In genomic region chr6:158938811-158939254, GRCh38 we compare ENCODE assay signal across 9 cellular contexts.
DNase-seq lines count a peak whose midpoint lies in the region; ATAC-seq, FAIRE-seq and TF ChIP-seq lines count a peak whose summit lies in the region.
"Had no signal": no experiment of that assay in that cellular context is flagged by ENCODE, and none has a peak within 500 bp of the region (broad histone marks: within the 10 kb centered on the region; RNA-seq: fewer than 3 reads in every experiment).

No MANE protein-coding gene starts in this region.

- no peak for TF ChIP-seq POLR2A in stomach (IDR thresholded peaks at IDR 0.05)

- peak overlapping the region; percentile 2 for H3K9ac ChIP-seq in keratinocyte (ENCODE audit: control insufficient read depth, extremely low read depth, insufficient read depth, low read length)

- intact Hi-C loops in stomach (cut with DNase I; ENCODE audit: low total_unique reads): no loop called here

- peak overlapping the region; percentile 67 for H2AFZ ChIP-seq in keratinocyte (ENCODE audit: control insufficient read depth, low read length)

- dilution Hi-C loops in keratinocyte (cut with MboI; ENCODE audit: extremely low pct_ligation_motif_present, low sequenced_read_pairs): no loop called here

- H3K4me3 ChIP-seq in keratinocyte (ENCODE audit: control insufficient read depth in 2 of 3, extremely low read depth in 1 of 3, insufficient read depth in 2 of 3, low read depth in 1 of 3, low read length in 3 of 3): peak overlapping the region in 1 of 3 experiments; percentile 32
- peak overlapping the region; percentile 30 to 42 (median 40) for H3K4me3 ChIP-seq in stomach

- H3K9me1 ChIP-seq in keratinocyte (ENCODE audit: control insufficient read depth, extremely low read depth, insufficient read depth, low read length): no peaks in the 10 kb centered on the region

- no peak for TF ChIP-seq CTCF in keratinocyte (optimal IDR thresholded peaks at IDR 0.05 in 1 of 3, IDR thresholded peaks at IDR 0.05 in 1 of 3, conservative IDR thresholded peaks at IDR 0.05 in 1 of 3; ENCODE audit: extremely low read depth in 1 of 3, insufficient read depth in 2 of 3, low read length in 3 of 3)
- TF ChIP-seq CTCF in stomach (IDR thresholded peaks at IDR 0.05): no peak

- FAIRE-seq in keratinocyte (lab: Jason Lieb, UNC): no peak

- no peak for ATAC-seq in HG03521 (IDR thresholded peaks at IDR 0.05; ENCODE audit: unreplicated experiment)

- WGBS in stomach, 5 donors: 13 to 52% (median 34%) methylated on average over 23 of the region's 23 CpGs

- peak overlapping the region; percentile 79 for H3K4me2 ChIP-seq in keratinocyte (ENCODE audit: control insufficient read depth, extremely low read depth, insufficient read depth, low read depth, low read length)

- no peaks in the 10 kb centered on the region for H3K27me3 ChIP-seq in keratinocyte (ENCODE audit: control insufficient read depth, extremely low read depth, insufficient read depth, low read length)
- H3K27me3 ChIP-seq in stomach: no peaks in the 10 kb centered on the region

- no peak for TF ChIP-seq EP300 in stomach (IDR thresholded peaks at IDR 0.05)

- no peaks in the 10 kb centered on the region for H3K79me2 ChIP-seq in keratinocyte (ENCODE audit: control insufficient read depth, insufficient read depth, low read length)

- H3K36me3 ChIP-seq in keratinocyte (ENCODE audit: control insufficient read depth in 2 of 2, extremely low read depth in 1 of 2, insufficient read depth in 2 of 2, low read length in 2 of 2) (no peaks in the 10 kb centered on the region), stomach (no peaks in the 10 kb centered on the region)

- H4K20me1 ChIP-seq in keratinocyte (ENCODE audit: control insufficient read depth, extremely low read depth, insufficient read depth, low read length): no peaks in the 10 kb centered on the region

- DNase-seq in DMS53 (lab: John Stamatoyannopoulos, UW): peak; percentile 59
- DNase-seq in DMS53 treated with DMSO at 0.1 percent for 48 hours (lab: John Stamatoyannopoulos, UW; ENCODE audit: unreplicated experiment): no peak
- peak; percentile 35 to 43 for DNase-seq in activated T-cell treated with anti-CD3 and anti-CD28 coated beads, Interleukin-2, amount 50 U/mL, for 48 hours
- no peak for DNase-seq in keratinocyte (ENCODE audit: low read depth, low spot score)
- no peak for DNase-seq in stomach
- DNase-seq in GF-D8 (lab: John Stamatoyannopoulos, UW): no peak
- DNase-seq in kidney glomerular epithelial cell (lab: John Stamatoyannopoulos, UW): no peak

- no peaks in the 10 kb centered on the region for H3K9me3 ChIP-seq in keratinocyte (ENCODE audit: control insufficient read depth, low read depth, low read length)
- peaks cover 0 to 7% (median 0%) of the 10 kb centered on the region in 4 donors for H3K9me3 ChIP-seq in stomach

- H3K27ac ChIP-seq in keratinocyte (ENCODE audit: control insufficient read depth, insufficient read depth, low read length) (no peak overlapping the region), stomach (peak overlapping the region in 3 of 5 donors; percentile 3 to 46 (median 33))
- H3K27ac ChIP-seq: 22Rv1 had no signal

- H3K4me1 ChIP-seq in keratinocyte (ENCODE audit: control insufficient read depth, extremely low read depth, insufficient read depth, low read length) (peaks cover 7% of the 10 kb centered on the region), stomach (peaks cover 0 to 16% (median 8%) of the 10 kb centered on the region in 4 donors)

Comparison
In these comparisons a context has a peak if more than half of its experiments do, and no peak if none do; other contexts are left out.
1. DNase-seq: peak in DMS53 (single experiment) and activated T-cell treated with anti-CD3 and anti-CD28 coated beads, Interleukin-2, amount 50 U/mL, for 48 hours (2 of 2); none in DMS53 treated with DMSO at 0.1 percent for 48 hours (single experiment), keratinocyte (single experiment), stomach (single experiment), GF-D8 (single experiment) and kidney glomerular epithelial cell (single experiment).